Comparison of ENCODE assay signal across 18 cellular contexts in the genomic region with DNA sequence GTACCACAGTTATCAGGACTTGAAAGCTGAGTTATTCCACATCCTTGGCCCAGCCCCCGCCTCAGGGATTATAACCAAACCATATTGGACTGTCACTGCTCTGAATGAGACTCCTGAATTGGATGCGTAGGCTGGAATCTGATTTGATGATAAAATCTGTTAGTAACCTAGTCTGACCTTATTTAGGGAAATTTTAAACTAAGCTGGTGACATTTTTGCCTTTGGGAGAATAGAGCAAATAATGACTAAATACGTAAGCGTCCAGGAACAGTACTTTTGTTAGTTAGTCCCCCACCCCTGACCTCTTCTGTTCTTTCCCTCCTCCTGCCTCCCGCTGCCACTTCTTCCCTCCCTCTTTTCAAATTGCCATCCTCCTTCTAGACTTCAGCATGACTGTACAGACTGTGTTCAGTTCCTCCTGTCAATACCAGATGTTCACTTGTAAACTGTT.
DNase-seq lines count a peak whose midpoint lies in the region; ATAC-seq, FAIRE-seq and TF ChIP-seq lines count a peak whose summit lies in the region.
"Had no signal": no experiment of that assay in that cellular context is flagged by ENCODE, and none has a peak within 500 bp of the region (broad histone marks: within the 10 kb centered on the region; RNA-seq: fewer than 3 reads in every experiment).

No MANE protein-coding gene starts in this region.

- ATAC-seq in HG02870 (IDR thresholded peaks at IDR 0.05; ENCODE audit: unreplicated experiment): peak; percentile 41
- no peak for ATAC-seq in left colon
- ATAC-seq: gastroesophageal sphincter had no signal

- WGBS in mesodermal cell (ENCODE audit: insufficient coverage in 2 of 2), 2 experiments: 57 to 60% methylated on average over 2 to 4 of the region's 5 CpGs

- no peak for TF ChIP-seq POLR2A in Peyer's patch (IDR thresholded peaks at IDR 0.05)

- no peak overlapping the region for H3K4me3 ChIP-seq in WERI-Rb-1 (ENCODE audit: low read depth, low read length)
- H3K4me3 ChIP-seq in mesodermal cell (ENCODE audit: extremely low read depth, insufficient read depth, low read length, poor library complexity, severe bottlenecking): no peak overlapping the region
- no peak overlapping the region for H3K4me3 ChIP-seq in Peyer's patch
- H3K4me3 ChIP-seq in kidney (ENCODE audit: low read length in 2 of 2): no peak overlapping the region
- H3K4me3 ChIP-seq: gastroesophageal sphincter had no signal

- intact Hi-C loops in left colon (cut with DNase I, micrococcal nuclease) (no loop called here), kidney (cut with DNase I) (no loop called here)

- H3K27ac ChIP-seq in WERI-Rb-1: no peak overlapping the region
- peak overlapping the region; percentile 37 for H3K27ac ChIP-seq in mesodermal cell (ENCODE audit: low read depth, low read length, severe bottlenecking)
- H3K27ac ChIP-seq in Peyer's patch: no peak overlapping the region
- H3K27ac ChIP-seq in kidney (ENCODE audit: low read depth in 2 of 2, low read length in 2 of 2): no peak overlapping the region
- H3K27ac ChIP-seq: gastroesophageal sphincter, VCaP had no signal

- H3K9me3 ChIP-seq in WERI-Rb-1 (ENCODE audit: severe bottlenecking) (no peaks in the 10 kb centered on the region), mesodermal cell (ENCODE audit: control insufficient read depth, low read length) (no peaks in the 10 kb centered on the region), Peyer's patch (no peaks in the 10 kb centered on the region), kidney (ENCODE audit: control insufficient read depth in 1 of 2, low read length in 2 of 2) (no peaks in the 10 kb centered on the region)
- H3K9me3 ChIP-seq: gastroesophageal sphincter had no signal

- TF ChIP-seq CTCF in WERI-Rb-1 (IDR thresholded peaks at IDR 0.05; ENCODE audit: low read depth, low read length): no peak
- no peak for TF ChIP-seq CTCF in Peyer's patch (IDR thresholded peaks at IDR 0.05)
- no peak for TF ChIP-seq CTCF in kidney (IDR thresholded peaks at IDR 0.05; ENCODE audit: borderline replicate concordance, extremely low read depth, insufficient read depth)

- H3K9ac ChIP-seq in kidney (ENCODE audit: low read length in 2 of 2): no peak overlapping the region

- H3K27me3 ChIP-seq in WERI-Rb-1 (ENCODE audit: insufficient read depth, low read depth, severe bottlenecking) (no peaks in the 10 kb centered on the region), Peyer's patch (no peaks in the 10 kb centered on the region)
- H3K27me3 ChIP-seq: gastroesophageal sphincter had no signal

- H3K36me3 ChIP-seq in WERI-Rb-1 (no peaks in the 10 kb centered on the region), mesodermal cell (ENCODE audit: control insufficient read depth, insufficient read depth, low read length) (peaks cover 18% of the 10 kb centered on the region), Peyer's patch (no peaks in the 10 kb centered on the region), kidney (ENCODE audit: control insufficient read depth in 1 of 2, insufficient read depth in 2 of 2, low read length in 2 of 2) (no peaks in the 10 kb centered on the region)
- H3K36me3 ChIP-seq: gastroesophageal sphincter had no signal

- peaks cover 23% of the 10 kb centered on the region for H3K4me1 ChIP-seq in mesodermal cell (ENCODE audit: control insufficient read depth, insufficient read depth, low read length, poor library complexity, severe bottlenecking)
- H3K4me1 ChIP-seq in Peyer's patch: no peaks in the 10 kb centered on the region
- peaks cover 3 to 4% of the 10 kb centered on the region in 2 donors for H3K4me1 ChIP-seq in kidney (ENCODE audit: control insufficient read depth in 1 of 2, insufficient read depth in 1 of 2, low read depth in 1 of 2, low read length in 2 of 2)

- FAIRE-seq in kidney (lab: Jason Lieb, UNC): no peak
- FAIRE-seq: bronchial epithelial cell had no signal

- DNase-seq in CD1c-positive myeloid dendritic cell (ENCODE audit: extremely low spot score): peak; percentile 23
- DNase-seq in WERI-Rb-1: peak; percentile 17
- DNase-seq in left colon: no peak
- no peak for DNase-seq in Peyer's patch
- DNase-seq in amygdala (lab: John Stamatoyannopoulos, UW): no peak
- DNase-seq in kidney: no peak
- DNase-seq: activated naive CD4-positive, alpha-beta T cell treated with anti-CD3 and anti-CD28 coated beads, Interleukin-2, amount 10 ng/mL, durations not matched to agents 7 days and 5 days; AML-193; DMS79 treated with DMSO at 0.1 percent for 48 hours; midbrain; MM.1S; NCI-H2081; stimulated activated CD4-positive, alpha-beta T cell treated with anti-CD3 and anti-CD28 coated beads, Interleukin-12 subunit alpha, Interleukin-12 subunit beta, amount 100 ng/mL, for 4 hours had no signal

Comparison
In these comparisons a context has a peak if more than half of its experiments do, and no peak if none do; other contexts are left out.
1. DNase-seq: peak in CD1c-positive myeloid dendritic cell (single experiment) and WERI-Rb-1 (single experiment); none in left colon (0 of 2), Peyer's patch (0 of 3), amygdala (0 of 56) and kidney (single experiment).